Comparison of ENCODE assay signal across 10 cellular contexts in genomic region chr12:45205165-45205825, GRCh38. TPM values are rescaled to one million over a fixed set of nuclear protein-coding genes. Genes with fewer than 3 reads are reported as not detected.
A peak's percentile ranks its signal among the peaks of the same experiment; 100 is the strongest.
DNase-seq lines count a peak whose midpoint lies in the region; ATAC-seq lines count a peak whose summit lies in the region.
"Had no signal": no experiment of that assay in that cellular context is flagged by ENCODE, and none has a peak within 500 bp of the region (broad histone marks: within the 10 kb centered on the region; RNA-seq: fewer than 3 reads in every experiment).

No MANE protein-coding gene starts in this region.

- H3K27ac Mint-ChIP-seq in naive B cell: no peak overlapping the region
- no peak overlapping the region for H3K27ac Mint-ChIP-seq in natural killer cell treated with Interleukin-12 subunit alpha and Interleukin-12 subunit beta and Interleukin-15 and Interleukin-18, amount 100 ng/mL, for 72 hours

- H3K4me1 Mint-ChIP-seq in naive B cell: peaks cover 13 to 21% (median 17%) of the 10 kb centered on the region in 3 donors
- H3K4me1 Mint-ChIP-seq in natural killer cell treated with Interleukin-12 subunit alpha and Interleukin-12 subunit beta and Interleukin-15 and Interleukin-18, amount 100 ng/mL, for 72 hours (ENCODE audit: low read depth in 2 of 2): peaks cover 9% of the 10 kb centered on the region in 2 donors

- no peak overlapping the region for H3K4me3 Mint-ChIP-seq in naive B cell
- no peak overlapping the region for H3K4me3 Mint-ChIP-seq in natural killer cell treated with Interleukin-12 subunit alpha and Interleukin-12 subunit beta and Interleukin-15 and Interleukin-18, amount 100 ng/mL, for 72 hours

- peaks cover 0 to 3% (median 0%) of the 10 kb centered on the region in 3 donors for H3K27me3 Mint-ChIP-seq in naive B cell
- no peaks in the 10 kb centered on the region for H3K27me3 Mint-ChIP-seq in natural killer cell treated with Interleukin-12 subunit alpha and Interleukin-12 subunit beta and Interleukin-15 and Interleukin-18, amount 100 ng/mL, for 72 hours

- in situ Hi-C loops in ACHN (cut with HindIII; ENCODE audit: low pct_ligation_motif_present, low pct_unique_long_range_greater_than_20kb, low sequenced_read_pairs): no loop called here

- H3K36me3 Mint-ChIP-seq in naive B cell: peaks cover 0 to 4% of the 10 kb centered on the region in 2 donors
- H3K36me3 Mint-ChIP-seq in natural killer cell treated with Interleukin-12 subunit alpha and Interleukin-12 subunit beta and Interleukin-15 and Interleukin-18, amount 100 ng/mL, for 72 hours: no peaks in the 10 kb centered on the region

- DNase-seq in naive B cell: no peak
- no peak for DNase-seq in natural killer cell treated with Interleukin-12 subunit alpha and Interleukin-12 subunit beta and Interleukin-15 and Interleukin-18, amount 100 ng/mL, for 72 hours (ENCODE audit: low spot score)
- no peak for DNase-seq in ACHN
- DNase-seq in EL: no peak
- no peak for DNase-seq in HuH-7.5 (ENCODE audit: low spot score)
- DNase-seq: cortex of kidney, retina had no signal

- H3K9me3 Mint-ChIP-seq in naive B cell: no peaks in the 10 kb centered on the region
- H3K9me3 Mint-ChIP-seq in natural killer cell treated with Interleukin-12 subunit alpha and Interleukin-12 subunit beta and Interleukin-15 and Interleukin-18, amount 100 ng/mL, for 72 hours: no peaks in the 10 kb centered on the region

- peak; percentile 59 for ATAC-seq in GM19043 (IDR thresholded peaks at IDR 0.05; ENCODE audit: low read depth, unreplicated experiment)
- ATAC-seq in HG02610 (IDR thresholded peaks at IDR 0.05; ENCODE audit: unreplicated experiment): peak; percentile 79
- peak; percentile 75 for ATAC-seq in HG03558 (IDR thresholded peaks at IDR 0.05; ENCODE audit: extremely low read depth, unreplicated experiment)
- peak; percentile 56 to 59 for ATAC-seq in naive B cell (ENCODE audit: low read depth in 2 of 2)
- no peak for ATAC-seq in natural killer cell treated with Interleukin-12 subunit alpha and Interleukin-12 subunit beta and Interleukin-15 and Interleukin-18, amount 100 ng/mL, for 72 hours

RNA-seq across cellular contexts. Expression of gene ANO6, which starts 10.6 kb away (rescaled TPM):
- 10 to 100 TPM; 13.8 to 26.9 (median 19.3) TPM for polyA plus RNA-seq in naive B cell (ENCODE audit: low read depth in 6 of 6)
- 10 to 100 TPM; 35.2 to 55.1 TPM for total RNA-seq in natural killer cell treated with Interleukin-12 subunit alpha and Interleukin-12 subunit beta and Interleukin-15 and Interleukin-18, amount 100 ng/mL, for 72 hours

Comparison
In these comparisons a context has a peak if more than half of its experiments do, and no peak if none do; other contexts are left out.
1. ATAC-seq: peak in GM19043 (single experiment), HG02610 (single experiment), HG03558 (single experiment) and naive B cell (2 of 2); none in natural killer cell treated with Interleukin-12 subunit alpha and Interleukin-12 subunit beta and Interleukin-15 and Interleukin-18, amount 100 ng/mL, for 72 hours (0 of 2).